Comparison of ENCODE assay signal across 1 cellular context in genomic region chr1:198253668-198254067, GRCh38.
TF ChIP-seq lines count a peak whose summit lies in the region.

No MANE protein-coding gene starts in this region.

TF ChIP-seq in GM12878, 131 proteins besides CTCF, POLR2A, EP300 and RAD21 (continued from another document):
- no peak for TF ChIP-seq ATF3 (IDR thresholded peaks at IDR 0.05; ENCODE audit: borderline replicate concordance, extremely low read depth, low read depth, low read length)
- peak; percentile 75 for TF ChIP-seq EED (IDR thresholded peaks at IDR 0.05; ENCODE audit: low read depth)
- TF ChIP-seq, protein P1, sequence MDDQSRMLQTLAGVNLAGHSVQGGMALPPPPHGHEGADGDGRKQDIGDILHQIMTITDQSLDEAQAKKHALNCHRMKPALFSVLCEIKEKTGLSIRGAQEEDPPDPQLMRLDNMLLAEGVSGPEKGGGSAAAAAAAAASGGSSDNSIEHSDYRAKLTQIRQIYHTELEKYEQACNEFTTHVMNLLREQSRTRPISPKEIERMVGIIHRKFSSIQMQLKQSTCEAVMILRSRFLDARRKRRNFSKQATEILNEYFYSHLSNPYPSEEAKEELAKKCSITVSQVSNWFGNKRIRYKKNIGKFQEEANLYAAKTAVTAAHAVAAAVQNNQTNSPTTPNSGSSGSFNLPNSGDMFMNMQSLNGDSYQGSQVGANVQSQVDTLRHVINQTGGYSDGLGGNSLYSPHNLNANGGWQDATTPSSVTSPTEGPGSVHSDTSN (IDR thresholded peaks at IDR 0.05; ENCODE audit: insufficient replicate concordance, low read depth, low read length), result no peak
- no peak for TF ChIP-seq STAT1 (conservative IDR thresholded peaks at IDR 0.05)
- TF ChIP-seq, protein P2, sequence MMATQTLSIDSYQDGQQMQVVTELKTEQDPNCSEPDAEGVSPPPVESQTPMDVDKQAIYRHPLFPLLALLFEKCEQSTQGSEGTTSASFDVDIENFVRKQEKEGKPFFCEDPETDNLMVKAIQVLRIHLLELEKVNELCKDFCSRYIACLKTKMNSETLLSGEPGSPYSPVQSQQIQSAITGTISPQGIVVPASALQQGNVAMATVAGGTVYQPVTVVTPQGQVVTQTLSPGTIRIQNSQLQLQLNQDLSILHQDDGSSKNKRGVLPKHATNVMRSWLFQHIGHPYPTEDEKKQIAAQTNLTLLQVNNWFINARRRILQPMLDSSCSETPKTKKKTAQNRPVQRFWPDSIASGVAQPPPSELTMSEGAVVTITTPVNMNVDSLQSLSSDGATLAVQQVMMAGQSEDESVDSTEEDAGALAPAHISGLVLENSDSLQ (IDR thresholded peaks at IDR 0.05), result no peak; the same call in 1 of the 2 replicates
- TF ChIP-seq ZNF24 (IDR thresholded peaks at IDR 0.05), result no peak
- TF ChIP-seq NBN (IDR thresholded peaks at IDR 0.05), result peak; percentile 62; the same call in 1 of the 2 replicates
- peak; percentile 91 for TF ChIP-seq MTA2 (IDR thresholded peaks at IDR 0.05; ENCODE audit: low read depth)
- TF ChIP-seq KDM1A (IDR thresholded peaks at IDR 0.05; ENCODE audit: borderline replicate concordance), result no peak
- TF ChIP-seq, protein P3, sequence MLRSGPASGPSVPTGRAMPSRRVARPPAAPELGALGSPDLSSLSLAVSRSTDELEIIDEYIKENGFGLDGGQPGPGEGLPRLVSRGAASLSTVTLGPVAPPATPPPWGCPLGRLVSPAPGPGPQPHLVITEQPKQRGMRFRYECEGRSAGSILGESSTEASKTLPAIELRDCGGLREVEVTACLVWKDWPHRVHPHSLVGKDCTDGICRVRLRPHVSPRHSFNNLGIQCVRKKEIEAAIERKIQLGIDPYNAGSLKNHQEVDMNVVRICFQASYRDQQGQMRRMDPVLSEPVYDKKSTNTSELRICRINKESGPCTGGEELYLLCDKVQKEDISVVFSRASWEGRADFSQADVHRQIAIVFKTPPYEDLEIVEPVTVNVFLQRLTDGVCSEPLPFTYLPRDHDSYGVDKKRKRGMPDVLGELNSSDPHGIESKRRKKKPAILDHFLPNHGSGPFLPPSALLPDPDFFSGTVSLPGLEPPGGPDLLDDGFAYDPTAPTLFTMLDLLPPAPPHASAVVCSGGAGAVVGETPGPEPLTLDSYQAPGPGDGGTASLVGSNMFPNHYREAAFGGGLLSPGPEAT (IDR thresholded peaks at IDR 0.05; ENCODE audit: low read depth), result peak; percentile 52
- 0 out of 2 replicates have a peak, but pooled peaks have one; percentile 33 for TF ChIP-seq PAX5 (IDR thresholded peaks at IDR 0.05; ENCODE audit: borderline replicate concordance, low read depth, low read length)
- TF ChIP-seq FOXM1 (IDR thresholded peaks at IDR 0.05; ENCODE audit: low read depth, low read length), result peak; percentile 34; the same call in 1 of the 2 replicates
- TF ChIP-seq RELA (IDR thresholded peaks at IDR 0.05; ENCODE audit: borderline replicate concordance, partially characterized antibody), result no peak
- TF ChIP-seq, protein P4, sequence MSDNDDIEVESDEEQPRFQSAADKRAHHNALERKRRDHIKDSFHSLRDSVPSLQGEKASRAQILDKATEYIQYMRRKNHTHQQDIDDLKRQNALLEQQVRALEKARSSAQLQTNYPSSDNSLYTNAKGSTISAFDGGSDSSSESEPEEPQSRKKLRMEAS (IDR thresholded peaks at IDR 0.05; ENCODE audit: low read depth, low read length), result no peak
- TF ChIP-seq WRNIP1 (IDR thresholded peaks at IDR 0.05; ENCODE audit: borderline replicate concordance, low read depth, low read length), result no peak
- TF ChIP-seq MXI1 (IDR thresholded peaks at IDR 0.05; ENCODE audit: low read depth, low read length), result no peak
- TF ChIP-seq GABPA (IDR thresholded peaks at IDR 0.05; ENCODE audit: low read depth), result 0 out of 2 replicates have a peak, but pooled peaks have one; percentile 6
- no peak for TF ChIP-seq NR2C1 (IDR thresholded peaks at IDR 0.05)
- TF ChIP-seq KLF5 (IDR thresholded peaks at IDR 0.05; ENCODE audit: partially characterized antibody), result no peak
- no peak for TF ChIP-seq BMI1 (IDR thresholded peaks at IDR 0.05; ENCODE audit: borderline replicate concordance)
- peak; percentile 57 for TF ChIP-seq IKZF1 (conservative IDR thresholded peaks at IDR 0.05)
- TF ChIP-seq ZBTB4 (CRISPR knock-in tag; IDR thresholded peaks at IDR 0.05), result no peak
- TF ChIP-seq ZNF274 (IDR thresholded peaks at IDR 0.05; ENCODE audit: insufficient read depth, insufficient read length), result no peak
- TF ChIP-seq ZNF384 (IDR thresholded peaks at IDR 0.05; ENCODE audit: borderline replicate concordance, low read depth, low read length), result no peak
- TF ChIP-seq RCOR1 (conservative IDR thresholded peaks at IDR 0.05; ENCODE audit: low read depth, low read length), result no peak
- no peak for TF ChIP-seq NRF1 (conservative IDR thresholded peaks at IDR 0.05; ENCODE audit: low read depth, low read length)
- peak; percentile 89 for TF ChIP-seq DPF2 (IDR thresholded peaks at IDR 0.05)
- TF ChIP-seq CEBPB (IDR thresholded peaks at IDR 0.05; ENCODE audit: borderline replicate concordance in 1 of 2, low read depth in 2 of 2, low read length in 2 of 2), result no peak
- TF ChIP-seq, protein P5, sequence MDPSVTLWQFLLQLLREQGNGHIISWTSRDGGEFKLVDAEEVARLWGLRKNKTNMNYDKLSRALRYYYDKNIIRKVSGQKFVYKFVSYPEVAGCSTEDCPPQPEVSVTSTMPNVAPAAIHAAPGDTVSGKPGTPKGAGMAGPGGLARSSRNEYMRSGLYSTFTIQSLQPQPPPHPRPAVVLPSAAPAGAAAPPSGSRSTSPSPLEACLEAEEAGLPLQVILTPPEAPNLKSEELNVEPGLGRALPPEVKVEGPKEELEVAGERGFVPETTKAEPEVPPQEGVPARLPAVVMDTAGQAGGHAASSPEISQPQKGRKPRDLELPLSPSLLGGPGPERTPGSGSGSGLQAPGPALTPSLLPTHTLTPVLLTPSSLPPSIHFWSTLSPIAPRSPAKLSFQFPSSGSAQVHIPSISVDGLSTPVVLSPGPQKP (IDR thresholded peaks at IDR 0.05; ENCODE audit: low read depth, low read length), result no peak
- no peak for TF ChIP-seq RBBP5 (conservative IDR thresholded peaks at IDR 0.05)
- TF ChIP-seq CREB1 (IDR thresholded peaks at IDR 0.05; ENCODE audit: low read depth), result peak; percentile 71; the same call in 1 of the 2 replicates
- peak; percentile 11 to 73; a peak in 2 of 4 replicates for TF ChIP-seq SRF (IDR thresholded peaks at IDR 0.05; ENCODE audit: low read depth in 2 of 2, low read length in 2 of 2)
- no peak for TF ChIP-seq TAF1 (IDR thresholded peaks at IDR 0.05; ENCODE audit: borderline replicate concordance, low read depth, low read length)
TF ChIP-seq in GM12878: peak in this region for 24.
